Comparison of ENCODE assay signal across 22 cellular contexts in genomic region chr2:215862211-215862610, GRCh38.
"Had no signal": no experiment of that assay in that cellular context is flagged by ENCODE, and none has a peak within 500 bp of the region (broad histone marks: within the 10 kb centered on the region; RNA-seq: fewer than 3 reads in every experiment).

No MANE protein-coding gene starts in this region.

- H3K4me3 Mint-ChIP-seq: mesothelial cell of epicardium; naive thymus-derived CD8-positive, alpha-beta T cell; stimulated activated naive B cell treated with anti-CD40 and anti-IgM and Interleukin-4, amounts not matched to agents 10 μg/mL and 1 μg/mL and 100 μg/mL, for 72 hours; stimulated activated naive CD8-positive, alpha-beta T cell treated with anti-CD3 and anti-CD28 coated beads, Interleukin-15, Interleukin-2, amounts not matched to agents 100 ng/mL and 50 ng/mL, for 24 hours had no signal

- H3K27me3 ChIP-seq: dorsolateral prefrontal cortex, left lung, ovary, transverse colon, vagina had no signal

- H3K27ac ChIP-seq: dorsolateral prefrontal cortex, epithelial cell of prostate, left lung, ovary, psoas muscle, skin epidermis, spleen, transverse colon, vagina had no signal

- H3K4me3 ChIP-seq: dorsolateral prefrontal cortex, left lung, ovary, psoas muscle, skin epidermis, spleen, transverse colon, vagina had no signal

- H3K9me3 ChIP-seq: left lung, ovary, psoas muscle, spleen, transverse colon, vagina had no signal

- H3K36me3 Mint-ChIP-seq: mesothelial cell of epicardium; naive thymus-derived CD8-positive, alpha-beta T cell; stimulated activated naive B cell treated with anti-CD40 and anti-IgM and Interleukin-4, amounts not matched to agents 10 μg/mL and 1 μg/mL and 100 μg/mL, for 72 hours had no signal

- H3K4me1 ChIP-seq: psoas muscle, spleen, vagina had no signal

- H3K27ac Mint-ChIP-seq: mesothelial cell of epicardium; naive thymus-derived CD8-positive, alpha-beta T cell; stimulated activated naive B cell treated with anti-CD40 and anti-IgM and Interleukin-4, amounts not matched to agents 10 μg/mL and 1 μg/mL and 100 μg/mL, for 72 hours; stimulated activated naive CD8-positive, alpha-beta T cell treated with anti-CD3 and anti-CD28 coated beads, Interleukin-15, Interleukin-2, amounts not matched to agents 100 ng/mL and 50 ng/mL, for 24 hours had no signal

- H3K9me3 Mint-ChIP-seq: mesothelial cell of epicardium; naive thymus-derived CD8-positive, alpha-beta T cell; stimulated activated naive B cell treated with anti-CD40 and anti-IgM and Interleukin-4, amounts not matched to agents 10 μg/mL and 1 μg/mL and 100 μg/mL, for 72 hours; stimulated activated naive CD8-positive, alpha-beta T cell treated with anti-CD3 and anti-CD28 coated beads, Interleukin-15, Interleukin-2, amounts not matched to agents 100 ng/mL and 50 ng/mL, for 24 hours had no signal

- H3K4me1 Mint-ChIP-seq: mesothelial cell of epicardium; naive thymus-derived CD8-positive, alpha-beta T cell; stimulated activated naive B cell treated with anti-CD40 and anti-IgM and Interleukin-4, amounts not matched to agents 10 μg/mL and 1 μg/mL and 100 μg/mL, for 72 hours had no signal

- H3K36me3 ChIP-seq: left lung, ovary, spleen, transverse colon, vagina had no signal

- FAIRE-seq: colon, kidney had no signal

- DNase-seq: dorsolateral prefrontal cortex; effector CD4-positive, alpha-beta T cell; foreskin melanocyte; kidney; left lung; mesenchymal stem cell; naive thymus-derived CD8-positive, alpha-beta T cell; occipital lobe; ovary; posterior cingulate gyrus; psoas muscle; right cardiac atrium; spleen; stimulated activated CD4-positive, alpha-beta T cell treated with anti-CD3 and anti-CD28 coated beads, Interleukin-4, amount 100 ng/mL, for 4 hours; stimulated activated naive B cell treated with anti-CD40 and anti-IgM and Interleukin-4, amounts not matched to agents 10 μg/mL and 1 μg/mL and 100 μg/mL, for 72 hours; transverse colon had no signal
